Comparison of ENCODE assay signal across 9 cellular contexts in genomic region chr5:128085413-128085812, GRCh38. TPM values are rescaled to one million over a fixed set of nuclear protein-coding genes. Genes with fewer than 3 reads are reported as not detected.
A peak's percentile ranks its signal among the peaks of the same experiment; 100 is the strongest.
DNase-seq lines count a peak whose midpoint lies in the region; ATAC-seq, FAIRE-seq and TF ChIP-seq lines count a peak whose summit lies in the region.
"Had no signal": no experiment of that assay in that cellular context is flagged by ENCODE, and none has a peak within 500 bp of the region (broad histone marks: within the 10 kb centered on the region; RNA-seq: fewer than 3 reads in every experiment).

No MANE protein-coding gene starts in this region.

- TF ChIP-seq RAD21 in H1 (IDR thresholded peaks at IDR 0.05 in 1 of 2, conservative IDR thresholded peaks at IDR 0.05 in 1 of 2; ENCODE audit: low read depth in 2 of 2, low read length in 2 of 2): no peak

- peak overlapping the region; percentile 39 for H3K27ac Mint-ChIP-seq in Caco-2 (ENCODE audit: unreplicated experiment)

- H3K4me2 ChIP-seq in H1 (ENCODE audit: insufficient read depth in 1 of 2, low read depth in 2 of 2, low read length in 2 of 2): peak overlapping the region; percentile 97 to 99; a peak in 3 of 4 replicates

- H3K27me3 ChIP-seq in Caco-2 (replicated peaks; ENCODE audit: control insufficient read depth, insufficient read depth, low read length) (no peaks in the 10 kb centered on the region), H1 (replicated peaks in 1 of 4; ENCODE audit: control insufficient read depth in 3 of 4, extremely low read depth in 1 of 4, insufficient read depth in 3 of 4, low read length in 3 of 4) (peaks cover 0 to 16% (median 9%) of the 10 kb centered on the region in 4 experiments; a peak in 4 of 7 replicates), ovary (no peaks in the 10 kb centered on the region)

- H4K20me1 ChIP-seq in H1 (replicated peaks in 1 of 2; ENCODE audit: control insufficient read depth in 1 of 2, insufficient read depth in 2 of 2, low read length in 2 of 2): peaks cover 10 to 17% of the 10 kb centered on the region in 2 experiments

- H3K27me3 Mint-ChIP-seq in Caco-2 (ENCODE audit: insufficient read depth, unreplicated experiment): no peaks in the 10 kb centered on the region

- H3K4ac ChIP-seq in H1 (replicated peaks; ENCODE audit: insufficient read length, low read depth, low read length): no peak overlapping the region

- TF ChIP-seq EP300 in H1 (IDR thresholded peaks at IDR 0.05; ENCODE audit: borderline replicate concordance in 1 of 2, low read depth in 2 of 2, low read length in 2 of 2) (no peak), ovary (IDR thresholded peaks at IDR 0.05) (no peak)

- H2BK15ac ChIP-seq in H1 (ENCODE audit: low read length): no peak overlapping the region

- H3K4me3 Mint-ChIP-seq in Caco-2 (ENCODE audit: unreplicated experiment): peak overlapping the region; percentile 87

- H3K9me3 ChIP-seq in Caco-2 (no peaks in the 10 kb centered on the region), H1 (ENCODE audit: insufficient read depth in 2 of 2, low read depth in 1 of 2, low read length in 1 of 2) (no peaks in the 10 kb centered on the region), ovary (no peaks in the 10 kb centered on the region)

- H3K18ac ChIP-seq in H1 (ENCODE audit: extremely low read depth, low read length): no peak overlapping the region

- no peak overlapping the region for H3K56ac ChIP-seq in H1 (replicated peaks; ENCODE audit: insufficient read length, low read depth, low read length)

- BruUV-seq in Caco-2 (replicated peaks; lab: Mats Ljungman, UMichigan): no TSS peak

- peaks cover 35% of the 10 kb centered on the region for H3K4me1 Mint-ChIP-seq in Caco-2 (ENCODE audit: low read depth, unreplicated experiment)

- no peak overlapping the region for H2BK120ac ChIP-seq in H1 (replicated peaks; ENCODE audit: low read depth, low read length)

- no peak overlapping the region for H2BK20ac ChIP-seq in H1 (ENCODE audit: low read length)

- ATAC-seq in HG03342 (IDR thresholded peaks at IDR 0.05; ENCODE audit: unreplicated experiment) (no peak), HG02973 (IDR thresholded peaks at IDR 0.05; ENCODE audit: unreplicated experiment) (no peak), HG02840 (IDR thresholded peaks at IDR 0.05; ENCODE audit: low FRiP score, unreplicated experiment) (no peak)

- H2AFZ ChIP-seq in H1 (ENCODE audit: low read length): no peak overlapping the region

- no peak overlapping the region for H4K91ac ChIP-seq in H1 (replicated peaks; ENCODE audit: insufficient read length, low read length)

- peaks cover 17% of the 10 kb centered on the region for H3K36me3 Mint-ChIP-seq in Caco-2 (ENCODE audit: insufficient read depth, unreplicated experiment)

- TF ChIP-seq POLR2A in H1 (IDR thresholded peaks at IDR 0.05; ENCODE audit: control extremely low read depth in 1 of 2, low read depth in 2 of 2, low read length in 2 of 2): no peak
- TF ChIP-seq POLR2A in ovary (IDR thresholded peaks at IDR 0.05): no peak

- H2BK12ac ChIP-seq in H1 (ENCODE audit: low read depth, low read length): no peak overlapping the region

- no peak overlapping the region for H3K14ac ChIP-seq in H1 (ENCODE audit: insufficient read length)

- H4K8ac ChIP-seq in H1 (ENCODE audit: extremely low read depth, insufficient read depth, low read length): no peak overlapping the region

- CTCF ChIA-PET in Caco-2 (lab: Charles Lee): interaction anchor here (1.2 kb wide), 1 partner anchor 207 kb away, joined by 3 read pairs; no protein-coding TSS in a partner anchor
- CTCF ChIA-PET in H1 (lab: Charles Lee; ENCODE audit: partially characterized antibody): interaction anchor here (0.7 kb wide), 1 partner anchor 71 kb away, joined by 3 read pairs; no protein-coding TSS in a partner anchor

- DNase-seq in Caco-2 (peak in 1 of 2 experiments; percentile 48), NCI-H69 (lab: John Stamatoyannopoulos, UW) (peak; percentile 22), H1 (ENCODE audit: low read depth in 1 of 2, low spot score in 2 of 2) (no peak), ovary (no peak)
- DNase-seq in stimulated activated CD4-positive, alpha-beta T cell treated with anti-CD3 and anti-CD28 coated beads, Interleukin-4, amount 100 ng/mL, for 24 hours: no peak
- DNase-seq: cerebellar nuclear complex had no signal

- H3K36me3 ChIP-seq in Caco-2 (ENCODE audit: control insufficient read depth, insufficient read depth, low read length) (no peaks in the 10 kb centered on the region; the same call in 1 of the 2 replicates), H1 (ENCODE audit: control insufficient read depth in 2 of 4, insufficient read depth in 4 of 4, low read length in 3 of 4) (no peaks in the 10 kb centered on the region), ovary (no peaks in the 10 kb centered on the region)

- TF ChIP-seq CTCF in Caco-2 (IDR thresholded peaks at IDR 0.05; ENCODE audit: insufficient read depth in 1 of 2, low read depth in 1 of 2, low read length in 1 of 2, severe bottlenecking in 1 of 2, unreplicated experiment in 1 of 2): no peak
- no peak for TF ChIP-seq CTCF in H1 (IDR thresholded peaks at IDR 0.05; ENCODE audit: control extremely low read depth in 1 of 3, insufficient read depth in 1 of 3, low read depth in 1 of 3, low read length in 3 of 3)
- no peak for TF ChIP-seq CTCF in ovary (IDR thresholded peaks at IDR 0.05)

- 93% methylated on average over 4 of the region's 4 CpGs; no CpG with 5 or more reads in 1 of the 2 experiments for WGBS in H1 (ENCODE audit: extremely low coverage in 1 of 2, insufficient coverage in 1 of 2, insufficient read length in 1 of 2, insufficient replicate concordance in 2 of 2, low coverage in 1 of 2, low lambda C conversion rate in 2 of 2, missing lambda C conversion rate in 1 of 2), 2 experiments
- 29 to 56% (median 36%) methylated on average over 4 of the region's 4 CpGs for WGBS in ovary, 3 donors

- H3K23me2 ChIP-seq in H1 (ENCODE audit: low read depth, low read length): peaks cover 10% of the 10 kb centered on the region

- no peak overlapping the region for H3K27ac ChIP-seq in H1 (ENCODE audit: low read depth, low read length)
- no peak overlapping the region for H3K27ac ChIP-seq in ovary

- H3K4me1 ChIP-seq in Caco-2 (peaks cover 15% of the 10 kb centered on the region; the same call in 1 of the 2 replicates), H1 (replicated peaks in 1 of 4; ENCODE audit: control insufficient read depth in 3 of 4, insufficient read depth in 4 of 4, low read length in 3 of 4) (peaks cover 2 to 11% (median 3%) of the 10 kb centered on the region in 4 experiments; a peak in 6 of 7 replicates), ovary (ENCODE audit: insufficient read depth) (peaks cover 3% of the 10 kb centered on the region)

- H4K5ac ChIP-seq in H1 (ENCODE audit: insufficient read length, low read depth, low read length): no peak overlapping the region

- intact Hi-C loops in Caco-2 (cut with micrococcal nuclease; ENCODE audit: unreplicated experiment): loop anchor here (1.0 to 10.0 kb wide), 3 partner anchors 69 to 235 kb away; no protein-coding TSS in a partner anchor
- intact Hi-C loops in ovary (cut with DNase I): loop anchor here in 1 of 4 donors (10.0 kb wide), 1 partner anchor 109 kb away; no protein-coding TSS in a partner anchor

- peaks cover 0 to 11% of the 10 kb centered on the region in 2 experiments; a peak in 2 of 4 replicates for H3K79me2 ChIP-seq in H1 (ENCODE audit: control insufficient read depth in 1 of 2, insufficient read depth in 2 of 2, low read length in 2 of 2)

- H3K9ac ChIP-seq in H1 (replicated peaks in 1 of 4; ENCODE audit: extremely low read depth in 1 of 4, low read depth in 3 of 4, low read length in 3 of 4): no peak overlapping the region

- FAIRE-seq in H1 (lab: Jason Lieb, UNC): no peak

- 0 out of 2 replicates have a peak, but pooled peaks cover 2% of the 10 kb centered on the region for H3K79me1 ChIP-seq in H1 (ENCODE audit: low read depth, low read length)

- peaks cover 15% of the 10 kb centered on the region for H3K9me3 Mint-ChIP-seq in Caco-2 (ENCODE audit: unreplicated experiment)

- no peak overlapping the region for H2BK5ac ChIP-seq in H1 (ENCODE audit: low read depth, low read length)

- H3K23ac ChIP-seq in H1 (ENCODE audit: insufficient read length): no peak overlapping the region

- POLR2A ChIA-PET in Caco-2 (lab: Charles Lee): no interaction called here
- POLR2A ChIA-PET in H1 (lab: Charles Lee; ENCODE audit: partially characterized antibody): no interaction called here

- H3K4me3 ChIP-seq in Caco-2 (ENCODE audit: low read depth, low read length): peak overlapping the region; percentile 97
- peak overlapping the region in 1 of 4 experiments; percentile 87; a peak in 2 of 8 replicates for H3K4me3 ChIP-seq in H1 (ENCODE audit: extremely low read depth in 1 of 4, insufficient read depth in 2 of 4, low read depth in 3 of 4, low read length in 4 of 4)
- H3K4me3 ChIP-seq in ovary: peak overlapping the region; percentile 87

- no peak overlapping the region for H2AK5ac ChIP-seq in H1 (ENCODE audit: low read depth, low read length)

TF ChIP-seq in H1, 55 proteins besides CTCF, POLR2A, EP300 and RAD21 (continues in another document):
- no peak for TF ChIP-seq SP4 (IDR thresholded peaks at IDR 0.05; ENCODE audit: low read length)
- no peak for TF ChIP-seq RBBP5 (IDR thresholded peaks at IDR 0.05; ENCODE audit: borderline replicate concordance, low read depth, low read length)

RNA-seq across cellular contexts. Expression of gene SLC12A2, which starts 1.8 kb away (rescaled TPM):
- total RNA-seq in Caco-2 (2022) (85.2 and 87.8 TPM in 2 replicates), ovary (10 to 100 TPM; 15.6 to 31.6 (median 20.8) TPM)
- total RNA-seq in H1 (2021; fragmentation: NEBNext Ultra II Directional; extraction: Animal tissue kit (Norgen Biotek cat#: 25700)): 16.2 and 16.4 TPM in 2 replicates
- polyA plus RNA-seq in H1 (2011; rRNA removed) (2.3 and 2.6 TPM in 2 replicates), ovary (10 to 100 TPM in 1 of 2 donors, 1 to 10 TPM in 1; 7.0 to 11.8 TPM)
- polyA plus RNA-seq in H1 (2011; cell fraction: cytosol; rRNA removed): 3.2 TPM
- polyA plus RNA-seq in H1 (2011; cell fraction: nucleus; rRNA removed): 3.3 TPM
- 3.2 to 6.0 TPM (median 4.5 TPM) in 4 replicates for polyA plus RNA-seq in H1 (2012, experiment 1 of 2)
- 0.25 TPM for polyA plus RNA-seq in H1 (2012, experiment 2 of 2)
- 15.0 TPM for polyA plus RNA-seq in H1 (2013, experiment 1 of 2)
- polyA plus RNA-seq in H1 (2013, experiment 2 of 2): 14.1 TPM
- 22.8 and 35.8 TPM in 2 replicates for polyA minus RNA-seq in H1 (2011; rRNA and poly(A)+ RNA removed)
- polyA minus RNA-seq in H1 (2011; cell fraction: cytosol; rRNA and poly(A)+ RNA removed): 13.7 TPM
- polyA minus RNA-seq in H1 (2011; cell fraction: nucleus; rRNA and poly(A)+ RNA removed): 18.3 TPM
